In genomic region chr9:106207298-106207697, GRCh38 we compare ENCODE assay signal across 20 cellular contexts.
DNase-seq lines count a peak whose midpoint lies in the region; ATAC-seq and TF ChIP-seq lines count a peak whose summit lies in the region.
"Had no signal": no experiment of that assay in that cellular context is flagged by ENCODE, and none has a peak within 500 bp of the region (broad histone marks: within the 10 kb centered on the region; RNA-seq: fewer than 3 reads in every experiment).

No MANE protein-coding gene starts in this region.

- no peaks in the 10 kb centered on the region for H3K4me1 ChIP-seq in MM.1S (ENCODE audit: low read length)
- H3K4me1 ChIP-seq: A549, Caco-2, HAP-1 had no signal

- peaks cover 7 to 15% (median 7%) of the 10 kb centered on the region in 3 donors for H3K36me3 Mint-ChIP-seq in immature natural killer cell
- H3K36me3 Mint-ChIP-seq in activated naive CD4-positive, alpha-beta T cell treated with anti-CD3 and anti-CD28 coated beads, Interleukin-2, amount 50 U/mL, for 72 hours: peaks cover 0 to 12% of the 10 kb centered on the region in 2 donors
- H3K36me3 Mint-ChIP-seq: CD8-positive, alpha-beta T cell had no signal

- H3K36me3 ChIP-seq in MM.1S (replicated peaks; ENCODE audit: insufficient read depth, low read length): no peaks in the 10 kb centered on the region
- H3K36me3 ChIP-seq: HAP-1 had no signal

- H3K79me2 ChIP-seq in MM.1S (ENCODE audit: low read length): no peaks in the 10 kb centered on the region

- H3K9me2 ChIP-seq in MM.1S (replicated peaks; ENCODE audit: insufficient read depth, low read length): no peaks in the 10 kb centered on the region

- ATAC-seq in GM18867 (IDR thresholded peaks at IDR 0.05; ENCODE audit: unreplicated experiment): peak; percentile 68
- ATAC-seq in activated naive CD4-positive, alpha-beta T cell treated with anti-CD3 and anti-CD28 coated beads, Interleukin-2, amount 50 U/mL, for 72 hours: no peak
- no peak for ATAC-seq in GM19351 (IDR thresholded peaks at IDR 0.05; ENCODE audit: unreplicated experiment)
- ATAC-seq: A549; CD8-positive, alpha-beta T cell; GM23338 had no signal

- H3K27me3 Mint-ChIP-seq in immature natural killer cell (ENCODE audit: low read depth in 3 of 3): no peaks in the 10 kb centered on the region
- H3K27me3 Mint-ChIP-seq: CD4-positive, CD25-positive, alpha-beta regulatory T cell had no signal

- H4K20me1 ChIP-seq in MM.1S (ENCODE audit: insufficient read depth, low read length): no peaks in the 10 kb centered on the region

- no peaks in the 10 kb centered on the region for H3K27me3 ChIP-seq in MM.1S (replicated peaks; ENCODE audit: insufficient read depth, low read length)

- no peak overlapping the region for H3K27ac ChIP-seq in MM.1S (ENCODE audit: low read length)
- H3K27ac ChIP-seq: A549, C4-2B had no signal

- H2AFZ ChIP-seq in MM.1S (ENCODE audit: low read length): no peak overlapping the region
- H2AFZ ChIP-seq: GM23338 had no signal

- peak overlapping the region in 4 of 6 donors; percentile 22 to 61 (median 40) for H3K27ac Mint-ChIP-seq in immature natural killer cell
- H3K27ac Mint-ChIP-seq in activated naive CD4-positive, alpha-beta T cell treated with anti-CD3 and anti-CD28 coated beads, Interleukin-2, amount 50 U/mL, for 72 hours: no peak overlapping the region
- H3K27ac Mint-ChIP-seq: CD4-positive, CD25-positive, alpha-beta regulatory T cell; CD8-positive, alpha-beta T cell; GM23338; HFFc6 had no signal

- no peaks in the 10 kb centered on the region for H3F3A ChIP-seq in MM.1S (ENCODE audit: insufficient read depth, low read length)

- H3K9ac ChIP-seq in MM.1S (ENCODE audit: low read length): no peak overlapping the region

- intact Hi-C loops in posterior vena cava (cut with DNase I): no loop called here

- peaks cover 37 to 52% of the 10 kb centered on the region in 2 donors for H3K4me1 Mint-ChIP-seq in immature natural killer cell
- H3K4me1 Mint-ChIP-seq: CD4-positive, CD25-positive, alpha-beta regulatory T cell had no signal

- H3K4me2 ChIP-seq in MM.1S (ENCODE audit: low read depth, low read length): no peak overlapping the region
- H3K4me2 ChIP-seq: A549, GM23338 had no signal

- DNase-seq in MM.1S (peak; percentile 23), immature natural killer cell (peak; percentile 8 to 35 (median 11)), posterior vena cava (ENCODE audit: low spot score) (no peak), C1 segment of cervical spinal cord (lab: John Stamatoyannopoulos, UW) (no peak)
- no peak for DNase-seq in activated naive CD4-positive, alpha-beta T cell treated with anti-CD3 and anti-CD28 coated beads, Interleukin-2, amount 50 U/mL, for 72 hours (ENCODE audit: low spot score in 2 of 2)
- DNase-seq: 8988T; Caco-2; CD4-positive, CD25-positive, alpha-beta regulatory T cell; CD8-positive, alpha-beta T cell; DMS 273 treated with DMSO at 0.1 percent for 48 hours; DMS79; EL; GDM1; HFFc6 had no signal

- no peak for TF ChIP-seq CTCF in MM.1S (IDR thresholded peaks at IDR 0.05; ENCODE audit: low read length)

- H3K4me3 ChIP-seq in MM.1S (ENCODE audit: low read length): no peak overlapping the region
- H3K4me3 ChIP-seq: A549, GM23338, HAP-1 had no signal

- H3K9me3 ChIP-seq in MM.1S (replicated peaks; ENCODE audit: insufficient read depth, low read length): no peaks in the 10 kb centered on the region
- H3K9me3 ChIP-seq: A549 had no signal

- H3K9me3 Mint-ChIP-seq in immature natural killer cell: peaks cover 5 to 16% (median 8%) of the 10 kb centered on the region in 6 donors
- H3K9me3 Mint-ChIP-seq in activated naive CD4-positive, alpha-beta T cell treated with anti-CD3 and anti-CD28 coated beads, Interleukin-2, amount 50 U/mL, for 72 hours: peaks cover 16 to 26% of the 10 kb centered on the region in 2 donors
- H3K9me3 Mint-ChIP-seq: GM23338 had no signal

- peak overlapping the region in 3 of 5 donors; percentile 13 to 61 (median 33) for H3K4me3 Mint-ChIP-seq in immature natural killer cell
- H3K4me3 Mint-ChIP-seq: CD4-positive, CD25-positive, alpha-beta regulatory T cell; CD8-positive, alpha-beta T cell; GM23338; HFFc6 had no signal

Comparison
In these comparisons a context has a peak if more than half of its experiments do, and no peak if none do; other contexts are left out.
1. DNase-seq: peak in MM.1S (single experiment) and immature natural killer cell (3 of 3); none in posterior vena cava (single experiment), activated naive CD4-positive, alpha-beta T cell treated with anti-CD3 and anti-CD28 coated beads, Interleukin-2, amount 50 U/mL, for 72 hours (0 of 2) and C1 segment of cervical spinal cord (0 of 14).
2. H3K27ac Mint-ChIP-seq: peak in immature natural killer cell (4 of 6); none in activated naive CD4-positive, alpha-beta T cell treated with anti-CD3 and anti-CD28 coated beads, Interleukin-2, amount 50 U/mL, for 72 hours (0 of 2).